In the genomic region with DNA sequence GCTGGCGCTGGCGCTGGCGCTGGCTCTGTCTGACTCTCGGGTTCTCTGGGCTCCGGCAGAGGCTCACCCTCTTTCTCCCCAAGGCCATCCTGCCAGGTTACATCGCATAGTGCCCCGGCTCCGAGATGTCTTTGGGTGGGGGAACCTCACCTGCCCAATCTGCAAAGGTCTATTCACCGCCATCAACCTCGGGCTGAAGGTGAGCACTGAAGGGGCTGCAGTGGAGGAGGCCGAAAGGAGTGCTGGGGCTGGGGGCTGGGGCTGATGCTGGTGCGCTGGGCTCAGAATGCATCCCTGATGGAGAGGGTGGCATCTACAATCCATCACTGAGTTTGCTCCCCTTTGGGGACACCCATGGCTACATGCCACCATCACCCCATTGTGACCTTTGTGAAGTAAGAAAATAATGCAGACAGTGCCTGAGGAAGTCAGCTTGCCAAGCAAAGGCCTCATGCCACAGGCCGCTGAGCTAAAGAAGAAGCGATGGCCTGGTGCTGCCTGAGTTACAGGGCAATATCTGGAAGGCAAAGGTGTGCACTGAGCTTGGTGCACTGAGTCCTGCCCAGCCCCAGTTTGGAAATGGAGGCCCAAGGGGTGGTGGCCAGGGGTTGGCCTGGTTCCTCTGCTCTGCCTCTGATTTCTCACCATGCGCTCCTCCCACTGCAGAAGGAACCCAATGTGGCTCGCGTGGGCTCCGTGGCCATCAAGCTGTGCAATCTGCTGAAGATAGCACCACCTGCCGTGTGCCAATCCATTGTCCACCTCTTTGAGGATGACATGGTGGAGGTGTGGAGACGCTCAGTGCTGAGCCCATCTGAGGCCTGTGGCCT, we compare ENCODE assay signal across 1 cellular context.
TF ChIP-seq lines count a peak whose summit lies in the region.

No MANE protein-coding gene starts in this region.

TF ChIP-seq in H1, 55 proteins besides CTCF, POLR2A, EP300 and RAD21:
- TF ChIP-seq TEAD4 (IDR thresholded peaks at IDR 0.05; ENCODE audit: low read depth, low read length) (no peak), ZNF274 (IDR thresholded peaks at IDR 0.05; ENCODE audit: borderline replicate concordance, extremely low read depth, low read length) (no peak), CHD1 (IDR thresholded peaks at IDR 0.05; ENCODE audit: low read depth, low read length) (no peak), POLR2AphosphoS5 (IDR thresholded peaks at IDR 0.05; ENCODE audit: low read depth, low read length) (no peak), SIRT6 (IDR thresholded peaks at IDR 0.05; ENCODE audit: low read length) (no peak), SIN3A (conservative IDR thresholded peaks at IDR 0.05 in 1 of 2, IDR thresholded peaks at IDR 0.05 in 1 of 2; ENCODE audit: low read depth in 1 of 2, low read length in 2 of 2) (no peak), SP1 (IDR thresholded peaks at IDR 0.05; ENCODE audit: low read depth, low read length) (no peak)
